Comparison of ENCODE assay signal across 22 cellular contexts in the genomic region with DNA sequence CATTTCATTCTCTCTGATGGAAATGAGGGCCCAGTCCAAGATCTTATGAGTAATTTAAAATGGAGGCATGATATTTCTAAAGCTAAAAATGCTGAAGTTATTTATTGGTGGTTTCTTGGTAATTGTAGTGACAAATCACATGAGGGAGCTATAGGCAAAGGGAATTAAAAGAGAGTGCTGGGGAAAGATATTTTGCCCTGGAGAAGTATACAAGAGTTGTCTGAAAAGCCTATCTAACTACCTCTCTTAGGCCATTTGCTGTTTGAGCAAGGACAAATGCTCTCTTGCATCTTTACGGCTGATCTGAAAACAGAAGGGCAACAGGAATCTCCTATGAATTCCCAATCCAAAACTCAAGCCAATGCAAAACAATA.
"Had no signal": no experiment of that assay in that cellular context is flagged by ENCODE, and none has a peak within 500 bp of the region (broad histone marks: within the 10 kb centered on the region; RNA-seq: fewer than 3 reads in every experiment).

No MANE protein-coding gene starts in this region.

- ATAC-seq: effector memory CD8-positive, alpha-beta T cell; right cardiac atrium had no signal

- H3K4me3 Mint-ChIP-seq: activated B cell treated with CpG ODN at 0.5 μM for 24 hours; activated naive CD8-positive, alpha-beta T cell treated with anti-CD3 and anti-CD28 coated beads, Interleukin-2, amount 10 ng/mL, durations not matched to agents 7 days and 5 days; activated T-helper 1 cell treated with anti-CD3 and anti-CD28 coated beads, Interleukin-12 subunit alpha, Interleukin-12 subunit beta, Interleukin-2, Interleukin-4 antibody, amounts not matched to agents 30 ng/mL and 10 ng/mL and 1 ng/mL, durations not matched to agents 14 hours and 24 hours and 36 hours; brain; central memory CD8-positive, alpha-beta T cell; effector memory CD8-positive, alpha-beta T cell; nephron progenitor cell had no signal

- H3K4me3 ChIP-seq: prostate gland, tibial nerve, uterus had no signal

- H3K27me3 ChIP-seq: tibial nerve, uterus had no signal

- H3K36me3 ChIP-seq: prostate gland, tibial nerve, uterus had no signal

- H3K9me3 ChIP-seq: prostate gland, tibial nerve, uterus had no signal

- H3K9me3 Mint-ChIP-seq: activated naive CD8-positive, alpha-beta T cell treated with anti-CD3 and anti-CD28 coated beads, Interleukin-2, amount 10 ng/mL, durations not matched to agents 7 days and 5 days; activated T-helper 1 cell treated with anti-CD3 and anti-CD28 coated beads, Interleukin-12 subunit alpha, Interleukin-12 subunit beta, Interleukin-2, Interleukin-4 antibody, amounts not matched to agents 30 ng/mL and 10 ng/mL and 1 ng/mL, durations not matched to agents 14 hours and 24 hours and 36 hours; effector memory CD8-positive, alpha-beta T cell had no signal

- H3K4me1 Mint-ChIP-seq: activated naive CD8-positive, alpha-beta T cell treated with anti-CD3 and anti-CD28 coated beads, Interleukin-2, amount 10 ng/mL, durations not matched to agents 7 days and 5 days; brain; central memory CD8-positive, alpha-beta T cell; nephron progenitor cell had no signal

- H3K27ac Mint-ChIP-seq: activated B cell treated with CpG ODN at 0.5 μM for 24 hours; activated naive CD8-positive, alpha-beta T cell treated with anti-CD3 and anti-CD28 coated beads, Interleukin-2, amount 10 ng/mL, durations not matched to agents 7 days and 5 days; activated T-helper 1 cell treated with anti-CD3 and anti-CD28 coated beads, Interleukin-12 subunit alpha, Interleukin-12 subunit beta, Interleukin-2, Interleukin-4 antibody, amounts not matched to agents 30 ng/mL and 10 ng/mL and 1 ng/mL, durations not matched to agents 14 hours and 24 hours and 36 hours; brain; effector memory CD8-positive, alpha-beta T cell; nephron progenitor cell had no signal

- H3K4me1 ChIP-seq: prostate gland, tibial nerve, uterus had no signal

- H3K27me3 Mint-ChIP-seq: activated B cell treated with CpG ODN at 0.5 μM for 24 hours had no signal

- DNase-seq: activated B cell treated with CpG ODN at 0.5 μM for 24 hours; activated CD4-positive, alpha-beta T cell treated with anti-CD3 and anti-CD28 coated beads, Interleukin-2, amount 50 U/mL, for 1 hour; activated CD8-positive, alpha-beta memory T cell treated with anti-CD3 and anti-CD28 coated beads for 24 hours; activated naive CD8-positive, alpha-beta T cell treated with anti-CD3 and anti-CD28 coated beads, Interleukin-2, amount 10 ng/mL, durations not matched to agents 7 days and 5 days; dermis blood vessel endothelial cell; effector memory CD8-positive, alpha-beta T cell; foreskin melanocyte; head of caudate nucleus; nephron progenitor cell; right cardiac atrium; small intestine; stimulated activated CD4-positive, alpha-beta T cell treated with anti-CD3 and anti-CD28 coated beads, Interleukin-4, amount 100 ng/mL, for 4 hours; stimulated activated CD8-positive, alpha-beta memory T cell treated with anti-CD3 and anti-CD28 coated beads, Interleukin-4, amount 100 ng/mL, for 48 hours; stimulated activated naive CD4-positive, alpha-beta T cell treated with Interleukin-2 at 50 U/mL for 16 hours; substantia nigra; uterus had no signal

- H3K27ac ChIP-seq: epithelial cell of prostate, prostate gland, tibial nerve, uterus had no signal

- H3K36me3 Mint-ChIP-seq: activated naive CD8-positive, alpha-beta T cell treated with anti-CD3 and anti-CD28 coated beads, Interleukin-2, amount 10 ng/mL, durations not matched to agents 7 days and 5 days; brain had no signal
